ENCODE assay signal across 23 cellular contexts in genomic region chr2:233655043-233655442, GRCh38. TPM values are rescaled to one million over a fixed set of nuclear protein-coding genes. Genes with fewer than 3 reads are reported as not detected.
DNase-seq lines count a peak whose midpoint lies in the region; ATAC-seq lines count a peak whose summit lies in the region.
"Had no signal": no experiment of that assay in that cellular context is flagged by ENCODE, and none has a peak within 500 bp of the region (broad histone marks: within the 10 kb centered on the region; RNA-seq: fewer than 3 reads in every experiment).

No MANE protein-coding gene starts in this region.

- no peak overlapping the region for H3K9ac ChIP-seq in SK-N-MC (ENCODE audit: insufficient read length)

- H3K27me3 Mint-ChIP-seq in natural killer cell treated with Interleukin-12 subunit alpha and Interleukin-12 subunit beta and Interleukin-15 and Interleukin-18, amount 100 ng/mL, for 72 hours, result peaks cover 33 to 41% of the 10 kb centered on the region in 2 donors

- ATAC-seq in natural killer cell treated with Interleukin-12 subunit alpha and Interleukin-12 subunit beta and Interleukin-15 and Interleukin-18, amount 100 ng/mL, for 72 hours, result no peak
- ATAC-seq in Right ventricle myocardium superior (ENCODE audit: poor library complexity), result no peak
- ATAC-seq: HCT116 had no signal

- H3K9me3 ChIP-seq in SK-N-MC (ENCODE audit: low read depth, low read length), result no peaks in the 10 kb centered on the region
- H3K9me3 ChIP-seq: BE2C had no signal

- peaks cover 27% of the 10 kb centered on the region in 2 donors for H3K4me1 Mint-ChIP-seq in natural killer cell treated with Interleukin-12 subunit alpha and Interleukin-12 subunit beta and Interleukin-15 and Interleukin-18, amount 100 ng/mL, for 72 hours (ENCODE audit: low read depth in 2 of 2)
- H3K4me1 Mint-ChIP-seq: CD4-positive, CD25-positive, alpha-beta regulatory T cell had no signal

- no peaks in the 10 kb centered on the region for H3K36me3 Mint-ChIP-seq in natural killer cell treated with Interleukin-12 subunit alpha and Interleukin-12 subunit beta and Interleukin-15 and Interleukin-18, amount 100 ng/mL, for 72 hours
- H3K36me3 Mint-ChIP-seq: CD4-positive, CD25-positive, alpha-beta regulatory T cell; CD8-positive, alpha-beta memory T cell had no signal

- DNase-seq in HT-29 (ENCODE audit: low spot score) (peak; percentile 37), SK-N-MC (ENCODE audit: low read depth, low spot score) (no peak), GM03348 (ENCODE audit: low spot score) (no peak), DMS114 treated with DMSO at 0.1 percent for 48 hours (lab: John Stamatoyannopoulos, UW; ENCODE audit: unreplicated experiment) (no peak), Right ventricle myocardium superior (no peak)
- DNase-seq in natural killer cell treated with Interleukin-12 subunit alpha and Interleukin-12 subunit beta and Interleukin-15 and Interleukin-18, amount 100 ng/mL, for 72 hours (ENCODE audit: low spot score), result no peak
- DNase-seq: ACHN; BE2C; C1 segment of cervical spinal cord; CD4-positive, CD25-positive, alpha-beta regulatory T cell; CD8-positive, alpha-beta memory T cell; COR-L47; DMS153; DMS79; GDM1; GOT3; H7; HFFc6; IMR-90 had no signal

- no peak overlapping the region for H3K4me3 ChIP-seq in SK-N-MC

- H3K4me3 Mint-ChIP-seq in natural killer cell treated with Interleukin-12 subunit alpha and Interleukin-12 subunit beta and Interleukin-15 and Interleukin-18, amount 100 ng/mL, for 72 hours, result peak overlapping the region; percentile 50
- H3K4me3 Mint-ChIP-seq: CD4-positive, CD25-positive, alpha-beta regulatory T cell; HFFc6 had no signal

- no peaks in the 10 kb centered on the region for H3K9me3 Mint-ChIP-seq in natural killer cell treated with Interleukin-12 subunit alpha and Interleukin-12 subunit beta and Interleukin-15 and Interleukin-18, amount 100 ng/mL, for 72 hours
- H3K9me3 Mint-ChIP-seq: CD4-positive, CD25-positive, alpha-beta regulatory T cell; CD8-positive, alpha-beta memory T cell; HFFc6 had no signal

- intact Hi-C loops in Right ventricle myocardium superior (cut with DNase I), result no loop called here

- H3K36me3 ChIP-seq in SK-N-MC (ENCODE audit: insufficient read depth, low read length), result no peaks in the 10 kb centered on the region
- H3K36me3 ChIP-seq: BE2C had no signal

- no peak overlapping the region for H3K27ac Mint-ChIP-seq in natural killer cell treated with Interleukin-12 subunit alpha and Interleukin-12 subunit beta and Interleukin-15 and Interleukin-18, amount 100 ng/mL, for 72 hours
- H3K27ac Mint-ChIP-seq: CD4-positive, CD25-positive, alpha-beta regulatory T cell; CD8-positive, alpha-beta memory T cell; HFFc6 had no signal

- H3K27ac ChIP-seq in SK-N-MC, result peak overlapping the region; percentile 83
- H3K27ac ChIP-seq: HL-60 had no signal

RNA-seq across cellular contexts. Expression of gene UGT1A9, which starts 16.7 kb away (rescaled TPM):
- total RNA-seq in HT-29 (2014; rRNA removed; shearing (Covaris generic)), result 3.2 and 6.7 TPM in 2 replicates
- total RNA-seq in natural killer cell treated with Interleukin-12 subunit alpha and Interleukin-12 subunit beta and Interleukin-15 and Interleukin-18, amount 100 ng/mL, for 72 hours, result not detected
- total RNA-seq in Right ventricle myocardium superior, result not detected
- total RNA-seq: A172; CD4-positive, CD25-positive, alpha-beta regulatory T cell; CD8-positive, alpha-beta memory T cell; H7; HFFc6; IMR-90 had no signal

RNA-seq across cellular contexts. Expression of gene UGT1A10, which starts 18.8 kb away (rescaled TPM):
- total RNA-seq in HT-29 (2014; rRNA removed; shearing (Covaris generic)), result 140 and 150 TPM in 2 replicates
- total RNA-seq in natural killer cell treated with Interleukin-12 subunit alpha and Interleukin-12 subunit beta and Interleukin-15 and Interleukin-18, amount 100 ng/mL, for 72 hours, result not detected
- total RNA-seq in Right ventricle myocardium superior, result not detected
- total RNA-seq: A172; CD4-positive, CD25-positive, alpha-beta regulatory T cell; CD8-positive, alpha-beta memory T cell; H7; HFFc6; IMR-90 had no signal

RNA-seq across cellular contexts. Expression of gene UGT1A7, which starts 26.7 kb away (rescaled TPM):
- 5.0 and 8.9 TPM in 2 replicates for total RNA-seq in HT-29 (2014; rRNA removed; shearing (Covaris generic))
- total RNA-seq in natural killer cell treated with Interleukin-12 subunit alpha and Interleukin-12 subunit beta and Interleukin-15 and Interleukin-18, amount 100 ng/mL, for 72 hours, result not detected
- not detected for total RNA-seq in Right ventricle myocardium superior
- total RNA-seq: A172; CD4-positive, CD25-positive, alpha-beta regulatory T cell; CD8-positive, alpha-beta memory T cell; H7; HFFc6; IMR-90 had no signal

RNA-seq across cellular contexts. Expression of gene UGT1A8, which starts 37.6 kb away (rescaled TPM):
- 43.6 and 56.6 TPM in 2 replicates for total RNA-seq in HT-29 (2014; rRNA removed; shearing (Covaris generic))
- not detected for total RNA-seq in natural killer cell treated with Interleukin-12 subunit alpha and Interleukin-12 subunit beta and Interleukin-15 and Interleukin-18, amount 100 ng/mL, for 72 hours
- not detected for total RNA-seq in Right ventricle myocardium superior
- total RNA-seq: A172; CD4-positive, CD25-positive, alpha-beta regulatory T cell; CD8-positive, alpha-beta memory T cell; H7; HFFc6; IMR-90 had no signal

RNA-seq across cellular contexts. Expression of gene UGT1A6, which starts 37.6 kb away (rescaled TPM):
- total RNA-seq in HT-29 (2014; rRNA removed; shearing (Covaris generic)), result 18.3 and 24.2 TPM in 2 replicates
- not detected for total RNA-seq in natural killer cell treated with Interleukin-12 subunit alpha and Interleukin-12 subunit beta and Interleukin-15 and Interleukin-18, amount 100 ng/mL, for 72 hours
- 0.32 TPM for total RNA-seq in Right ventricle myocardium superior
- total RNA-seq: A172; CD4-positive, CD25-positive, alpha-beta regulatory T cell; CD8-positive, alpha-beta memory T cell; Daoy; H7; HFFc6; IMR-90 had no signal

Comparison
In these comparisons a context has a peak if more than half of its experiments do, and no peak if none do; other contexts are left out.
1. RNA of gene UGT1A10, which starts 18.8 kb away (total RNA-seq): 140 to 150 TPM in HT-29; not detected in natural killer cell treated with Interleukin-12 subunit alpha and Interleukin-12 subunit beta and Interleukin-15 and Interleukin-18, amount 100 ng/mL, for 72 hours and not detected in Right ventricle myocardium superior (single experiment); every median in the first group is over 100 times any median in the second.